8 cellular contexts compared by ENCODE assay signal in genomic region chr19:42176990-42177685, GRCh38. TPM values are rescaled to one million over a fixed set of nuclear protein-coding genes. Genes with fewer than 3 reads are reported as not detected.
DNase-seq lines count a peak whose midpoint lies in the region; ATAC-seq and TF ChIP-seq lines count a peak whose summit lies in the region.

No MANE protein-coding gene starts in this region.

- H3K27ac ChIP-seq in osteoblast (ENCODE audit: low read depth, low read length) (no peak overlapping the region), temporal lobe (ENCODE audit: low read depth, low read length) (peak overlapping the region; percentile 57)

- H3K4me2 ChIP-seq in osteoblast (ENCODE audit: insufficient read depth, low read length), result peak overlapping the region; percentile 85

- H3K9me3 ChIP-seq in osteoblast (ENCODE audit: low read depth, low read length), result no peaks in the 10 kb centered on the region

- H3K27me3 ChIP-seq in osteoblast (ENCODE audit: insufficient read depth, low read length), result peaks cover 66% of the 10 kb centered on the region

- H3K4me1 ChIP-seq in osteoblast (ENCODE audit: insufficient read depth, low read length), result peaks cover 6% of the 10 kb centered on the region

- TF ChIP-seq CTCF in osteoblast (IDR thresholded peaks at IDR 0.05; ENCODE audit: extremely low read depth, low read depth, low read length), result no peak

- no peaks in the 10 kb centered on the region for H3K79me2 ChIP-seq in osteoblast (ENCODE audit: insufficient read depth, low read length)

- DNase-seq in GDM1 (lab: John Stamatoyannopoulos, UW), result peak; percentile 53
- peak; percentile 76 for DNase-seq in M059J (ENCODE audit: low read depth)
- peak; percentile 76 to 89 for DNase-seq in SHP77 (lab: John Stamatoyannopoulos, UW)
- peak in 3 of 4 experiments; percentile 39 to 69 (median 57) for DNase-seq in activated naive CD4-positive, alpha-beta T cell (lab: John Stamatoyannopoulos, UW)
- peak; percentile 67 for DNase-seq in globus pallidus (ENCODE audit: low spot score)
- DNase-seq in osteoblast (ENCODE audit: insufficient read length, low spot score, missing footprints), result peak; percentile 97

- H4K20me1 ChIP-seq in osteoblast (ENCODE audit: insufficient read depth, low read length), result no peaks in the 10 kb centered on the region

- H3K36me3 ChIP-seq in osteoblast (ENCODE audit: insufficient read depth, low read length), result no peaks in the 10 kb centered on the region

- no peak overlapping the region for H2AFZ ChIP-seq in osteoblast (ENCODE audit: low read length)

- ATAC-seq in GM21447 (IDR thresholded peaks at IDR 0.05; ENCODE audit: unreplicated experiment), result no peak

- H3K4me3 ChIP-seq in osteoblast (ENCODE audit: insufficient read depth, low read length), result peak overlapping the region; percentile 52

RNA-seq across cellular contexts. Expression of gene DEDD2, which starts 40.3 kb away (rescaled TPM):
- total RNA-seq in M059J (2014; rRNA removed; shearing (Covaris generic)), result 27.5 and 43.8 TPM in 2 replicates
- total RNA-seq in osteoblast, result 19.9 and 26.2 TPM in 2 replicates
- total RNA-seq in temporal lobe, result 15.0 TPM

RNA-seq across cellular contexts. Expression of gene ZNF526, which starts 43.0 kb away (rescaled TPM):
- total RNA-seq in M059J (2014; rRNA removed; shearing (Covaris generic)), result 6.4 and 12.1 TPM in 2 replicates
- total RNA-seq in osteoblast, result 11.5 and 11.9 TPM in 2 replicates
- total RNA-seq in temporal lobe, result 3.7 TPM

RNA-seq across cellular contexts. Expression of gene POU2F2, which starts 44.9 kb away (rescaled TPM):
- 0.17 and 0.30 TPM in 2 replicates for total RNA-seq in M059J (2014; rRNA removed; shearing (Covaris generic))
- total RNA-seq in osteoblast, result under 0.01 and 0.88 TPM in 2 replicates
- total RNA-seq in temporal lobe, result 4.9 TPM
